Comparison of ENCODE assay signal across 8 cellular contexts in the genomic region with DNA sequence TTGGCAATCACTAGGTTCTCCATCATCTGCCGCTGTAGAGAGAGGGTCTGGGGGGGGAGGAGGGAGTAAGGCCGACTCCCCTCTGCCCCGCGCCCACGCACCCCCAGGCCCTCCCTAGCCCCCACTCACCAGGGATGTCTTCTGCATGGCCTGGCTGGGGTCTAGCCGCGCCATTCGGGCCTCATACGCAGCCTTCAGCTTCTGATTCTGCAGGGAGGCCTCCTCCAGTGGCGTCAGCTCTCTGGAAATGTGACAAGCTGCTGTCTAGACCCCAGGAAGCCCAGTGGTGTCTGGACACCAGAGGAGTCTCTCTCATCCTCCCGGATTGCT. TPM values are rescaled to one million over a fixed set of nuclear protein-coding genes. Genes with fewer than 3 reads are reported as not detected.
A peak's percentile ranks its signal among the peaks of the same experiment; 100 is the strongest.
DNase-seq lines count a peak whose midpoint lies in the region; ATAC-seq, FAIRE-seq and TF ChIP-seq lines count a peak whose summit lies in the region.

No MANE protein-coding gene starts in this region.

- H3K27ac Mint-ChIP-seq in CD4-positive, alpha-beta memory T cell, result peak overlapping the region in 1 of 7 donors; percentile 76
- no peak overlapping the region for H3K27ac Mint-ChIP-seq in IgD-negative memory B cell

- peaks cover 0 to 1% of the 10 kb centered on the region in 2 donors for H3K27me3 Mint-ChIP-seq in CD4-positive, alpha-beta memory T cell
- H3K27me3 Mint-ChIP-seq in IgD-negative memory B cell, result no peaks in the 10 kb centered on the region

- CTCF ChIA-PET in CD4-positive, alpha-beta memory T cell (lab: Charles Lee; ENCODE audit: partially characterized antibody), result interaction anchor here (1.1 kb wide), 1 partner anchor 10 kb away, joined by 3 read pairs; no protein-coding TSS in a partner anchor

- intact Hi-C loops in CD4-positive, alpha-beta memory T cell (cut with micrococcal nuclease), result no loop called here
- intact Hi-C loops in body of pancreas (cut with DNase I) (no loop called here), mucosa of descending colon (cut with DNase I, micrococcal nuclease) (no loop called here)

- no peak for TF ChIP-seq CTCF in body of pancreas (IDR thresholded peaks at IDR 0.05)
- TF ChIP-seq CTCF in mucosa of descending colon (IDR thresholded peaks at IDR 0.05), result no peak

- TF ChIP-seq POLR2A in body of pancreas (IDR thresholded peaks at IDR 0.05), result no peak

- no peak for DNase-seq in CD4-positive, alpha-beta memory T cell
- DNase-seq in body of pancreas, result no peak
- no peak for DNase-seq in mucosa of descending colon
- DNase-seq in urothelium cell line (ENCODE audit: low spot score), result no peak
- no peak for DNase-seq in GM19240 (ENCODE audit: insufficient read length, low spot score)

- peaks cover 0 to 2% (median 0%) of the 10 kb centered on the region in 8 donors for H3K9me3 Mint-ChIP-seq in CD4-positive, alpha-beta memory T cell
- no peaks in the 10 kb centered on the region for H3K9me3 Mint-ChIP-seq in IgD-negative memory B cell

- H3K27me3 ChIP-seq in CD4-positive, alpha-beta memory T cell (ENCODE audit: insufficient read depth, low read length), result no peaks in the 10 kb centered on the region
- no peaks in the 10 kb centered on the region for H3K27me3 ChIP-seq in body of pancreas

- no peak for FAIRE-seq in urothelium cell line (lab: Jason Lieb, UNC)

- no peak overlapping the region for H3K4me3 ChIP-seq in CD4-positive, alpha-beta memory T cell (ENCODE audit: low read length in 2 of 2)
- H3K4me3 ChIP-seq in body of pancreas (no peak overlapping the region), mucosa of descending colon (no peak overlapping the region)

- POLR2A ChIA-PET in CD4-positive, alpha-beta memory T cell (lab: Charles Lee; ENCODE audit: partially characterized antibody), result interaction anchor here (0.9 to 6.8 kb wide), 5 partner anchors 11 to 82 kb away, joined by 3 to 42 read pairs (median 3); no protein-coding TSS in a partner anchor

- no peaks in the 10 kb centered on the region for H3K36me3 ChIP-seq in CD4-positive, alpha-beta memory T cell (ENCODE audit: insufficient read depth, low read length)
- H3K36me3 ChIP-seq in body of pancreas (replicated peaks in 1 of 2; ENCODE audit: insufficient read depth in 1 of 2, low read depth in 2 of 2) (no peaks in the 10 kb centered on the region), mucosa of descending colon (ENCODE audit: low read depth) (no peaks in the 10 kb centered on the region)

- H3K27ac ChIP-seq in CD4-positive, alpha-beta memory T cell (ENCODE audit: low read depth, low read length), result no peak overlapping the region
- H3K27ac ChIP-seq in body of pancreas, result no peak overlapping the region

- H3K4me3 Mint-ChIP-seq in CD4-positive, alpha-beta memory T cell, result peak overlapping the region in 5 of 8 donors; percentile 44 to 68 (median 55)
- peak overlapping the region in 3 of 4 donors; percentile 9 to 86 (median 75) for H3K4me3 Mint-ChIP-seq in IgD-negative memory B cell

- H3K4me1 Mint-ChIP-seq in CD4-positive, alpha-beta memory T cell, result peaks cover 0 to 7% (median 1%) of the 10 kb centered on the region in 4 donors
- peaks cover 0 to 5% (median 2%) of the 10 kb centered on the region in 3 donors for H3K4me1 Mint-ChIP-seq in IgD-negative memory B cell

- ATAC-seq in body of pancreas (peak; percentile 9), mucosa of descending colon (peak; percentile 1), GM21526 (IDR thresholded peaks at IDR 0.05; ENCODE audit: low FRiP score, unreplicated experiment) (no peak), HG03520 (IDR thresholded peaks at IDR 0.05; ENCODE audit: unreplicated experiment) (no peak)

- 46 to 74% methylated on average over 6 to 11 of the region's 11 CpGs for WGBS in body of pancreas, 2 donors

- peaks cover 9% of the 10 kb centered on the region for H3K4me1 ChIP-seq in CD4-positive, alpha-beta memory T cell (ENCODE audit: insufficient read depth, low read length)
- H3K4me1 ChIP-seq in body of pancreas, result peaks cover 10% of the 10 kb centered on the region
- H3K4me1 ChIP-seq in mucosa of descending colon (ENCODE audit: low read depth), result peaks cover 14% of the 10 kb centered on the region

- no peaks in the 10 kb centered on the region for H3K9me3 ChIP-seq in CD4-positive, alpha-beta memory T cell (ENCODE audit: control insufficient read depth in 1 of 2, low read length in 2 of 2)
- H3K9me3 ChIP-seq in body of pancreas, result no peaks in the 10 kb centered on the region
- no peaks in the 10 kb centered on the region for H3K9me3 ChIP-seq in mucosa of descending colon

- H3K36me3 Mint-ChIP-seq in CD4-positive, alpha-beta memory T cell, result no peaks in the 10 kb centered on the region
- H3K36me3 Mint-ChIP-seq in IgD-negative memory B cell, result no peaks in the 10 kb centered on the region

RNA-seq across cellular contexts. Expression of a gene that starts 8.3 kb away (rescaled TPM):
- 10 to 100 TPM; 13.0 to 13.6 TPM for total RNA-seq in CD4-positive, alpha-beta memory T cell
- polyA plus RNA-seq in CD4-positive, alpha-beta memory T cell, result 1 to 10 TPM in 1 of 2 donors, under 1 TPM in 1; 0.48 to 1.0 TPM
- polyA plus RNA-seq in IgD-negative memory B cell, result 1.6 TPM
- total RNA-seq in body of pancreas (10 to 100 TPM in 1 of 2 donors, 1 to 10 TPM in 1; 3.6 to 24.7 TPM), mucosa of descending colon (10 to 100 TPM; 15.3 to 20.6 (median 16.4) TPM)

RNA-seq across cellular contexts. Expression of a gene that starts 8.9 kb away (rescaled TPM):
- 100 to 1,000 TPM; 141 to 143 TPM for total RNA-seq in CD4-positive, alpha-beta memory T cell
- 10 to 100 TPM in 1 of 2 donors, 1 to 10 TPM in 1; 9.5 to 53.7 TPM for polyA plus RNA-seq in CD4-positive, alpha-beta memory T cell
- polyA plus RNA-seq in IgD-negative memory B cell, result 24.6 TPM
- total RNA-seq in body of pancreas, result 10 to 100 TPM; 20.8 to 41.2 TPM
- total RNA-seq in mucosa of descending colon, result 10 to 100 TPM; 30.5 to 50.4 (median 31.6) TPM

RNA-seq across cellular contexts. Expression of a gene that starts 10.9 kb away (rescaled TPM):
- 10 to 100 TPM; 12.7 to 13.1 TPM for total RNA-seq in CD4-positive, alpha-beta memory T cell
- 10 to 100 TPM in 1 of 2 donors, 1 to 10 TPM in 1; 5.4 to 13.0 TPM for polyA plus RNA-seq in CD4-positive, alpha-beta memory T cell
- polyA plus RNA-seq in IgD-negative memory B cell, result 12.7 TPM
- total RNA-seq in body of pancreas, result 10 to 100 TPM; 15.8 to 48.1 TPM
- total RNA-seq in mucosa of descending colon, result 10 to 100 TPM; 12.5 to 21.7 (median 14.4) TPM

RNA-seq across cellular contexts. Expression of a gene that starts 26.0 kb away (rescaled TPM):
- total RNA-seq in CD4-positive, alpha-beta memory T cell, result 100 to 1,000 TPM; 134 to 140 TPM
- polyA plus RNA-seq in CD4-positive, alpha-beta memory T cell, result 10 to 100 TPM; 24.8 to 33.5 TPM
- polyA plus RNA-seq in IgD-negative memory B cell, result 24.0 TPM
- 100 to 1,000 TPM in 1 of 2 donors, 10 to 100 TPM in 1; 47.5 to 105 TPM for total RNA-seq in body of pancreas
- total RNA-seq in mucosa of descending colon, result 100 to 1,000 TPM in 1 of 3 donors, 10 to 100 TPM in 2; 90.8 to 163 (median 94.5) TPM

RNA-seq across cellular contexts. Expression of a gene that starts 54.8 kb away (rescaled TPM):
- 10 to 100 TPM in 1 of 2 experiments, 1 to 10 TPM in 1; 8.6 to 10.5 TPM for total RNA-seq in CD4-positive, alpha-beta memory T cell
- 1 to 10 TPM; 2.5 to 5.7 TPM for polyA plus RNA-seq in CD4-positive, alpha-beta memory T cell
- polyA plus RNA-seq in IgD-negative memory B cell, result 3.5 TPM
- total RNA-seq in body of pancreas (1 to 10 TPM; 3.6 to 7.9 TPM), mucosa of descending colon (10 to 100 TPM in 2 of 3 donors, 1 to 10 TPM in 1; 8.0 to 11.0 (median 10.7) TPM)

Comparison
In these comparisons a context has a peak if more than half of its experiments do, and no peak if none do; other contexts are left out.
1. ATAC-seq: peak in body of pancreas (single experiment) and mucosa of descending colon (single experiment); none in GM21526 (single experiment) and HG03520 (single experiment).